Comparison of ENCODE assay signal across 8 cellular contexts in the genomic region with DNA sequence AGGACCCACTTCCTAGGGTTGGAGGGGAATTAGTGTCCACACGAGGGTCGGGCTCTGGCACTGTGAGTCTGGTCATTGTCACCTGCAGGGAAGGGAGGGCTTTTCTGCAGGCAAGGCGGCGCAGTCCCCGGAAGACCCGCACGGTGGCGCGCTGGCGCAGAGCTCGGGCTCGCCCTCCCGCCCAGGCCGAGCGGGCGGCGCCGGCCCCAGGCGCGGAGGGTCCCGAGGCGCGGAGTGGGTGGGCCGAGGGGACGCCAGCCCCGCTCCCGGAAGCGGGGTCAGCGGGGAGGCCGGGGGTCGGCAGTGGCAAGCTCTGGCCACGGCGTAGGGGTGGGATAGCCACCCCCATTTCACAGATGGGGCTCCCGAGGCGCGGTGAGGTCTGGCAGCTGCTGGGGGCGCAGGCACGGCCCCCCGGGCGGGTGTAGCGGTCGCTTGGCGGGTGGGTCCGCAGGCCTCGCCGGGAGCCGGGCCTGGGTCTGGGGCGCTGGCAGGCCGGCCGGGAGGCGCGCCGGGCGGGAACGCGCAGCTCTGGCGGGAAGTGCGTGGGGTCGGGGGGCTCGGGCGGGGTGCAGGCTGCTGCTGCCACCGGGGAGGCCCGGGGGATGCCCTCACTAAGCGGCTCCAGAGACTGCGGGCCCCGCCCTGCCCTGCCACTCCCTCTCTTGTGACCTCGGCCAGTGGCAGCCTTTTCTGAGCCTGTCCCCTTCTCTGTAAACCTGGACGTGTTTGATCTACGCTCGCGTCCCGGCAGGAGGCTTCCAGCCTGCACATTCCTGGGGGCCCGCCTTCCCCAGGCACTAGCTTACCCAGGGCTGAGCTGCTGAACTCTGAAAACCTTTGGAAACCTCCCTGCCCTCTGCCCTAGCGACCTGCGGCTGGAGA. TPM values are rescaled to one million over a fixed set of nuclear protein-coding genes. Genes with fewer than 3 reads are reported as not detected.
DNase-seq lines count a peak whose midpoint lies in the region; ATAC-seq, FAIRE-seq and TF ChIP-seq lines count a peak whose summit lies in the region.

No MANE protein-coding gene starts in this region.

- peak; percentile 77 for ATAC-seq in GM19395 (IDR thresholded peaks at IDR 0.05; ENCODE audit: unreplicated experiment)

- BruUV-seq in mammary epithelial cell (replicated peaks; lab: Mats Ljungman, UMichigan): no TSS peak

- H3K4me3 ChIP-seq in AG10803 (ENCODE audit: low read length) (peak overlapping the region; percentile 55), WI38 (ENCODE audit: low read depth, low read length) (peak overlapping the region; percentile 61), mammary epithelial cell (replicated peaks in 1 of 3; ENCODE audit: insufficient read depth in 1 of 3, low read depth in 2 of 3, low read length in 3 of 3) (no peak overlapping the region), kidney (ENCODE audit: low read length in 2 of 2) (no peak overlapping the region)

- no peak for FAIRE-seq in kidney (lab: Jason Lieb, UNC)

- H3K9ac ChIP-seq in mammary epithelial cell (ENCODE audit: insufficient read depth, low read length) (no peak overlapping the region), kidney (ENCODE audit: low read length in 2 of 2) (no peak overlapping the region)

- peak overlapping the region; percentile 57 for H2AFZ ChIP-seq in mammary epithelial cell (ENCODE audit: low read depth, low read length)

- no peaks in the 10 kb centered on the region for H4K20me1 ChIP-seq in mammary epithelial cell (ENCODE audit: insufficient read depth, low read length)

- H3K4me2 ChIP-seq in mammary epithelial cell (ENCODE audit: insufficient read depth, low read depth, low read length): peak overlapping the region; percentile 71

- H3K9me3 ChIP-seq in mammary epithelial cell (replicated peaks; ENCODE audit: insufficient read depth, low read length): no peaks in the 10 kb centered on the region
- no peaks in the 10 kb centered on the region for H3K9me3 ChIP-seq in kidney (ENCODE audit: control insufficient read depth in 1 of 2, low read length in 2 of 2)

- H3K36me3 ChIP-seq in mammary epithelial cell (ENCODE audit: insufficient read depth, low read length) (no peaks in the 10 kb centered on the region), kidney (ENCODE audit: control insufficient read depth in 1 of 2, insufficient read depth in 2 of 2, low read length in 2 of 2) (no peaks in the 10 kb centered on the region)

- intact Hi-C loops in mammary epithelial cell (cut with micrococcal nuclease): loop anchor here (1.0 to 5.0 kb wide), 3 partner anchors 63 to 213 kb away; a partner anchor contains a TSS
- intact Hi-C loops in kidney (cut with DNase I): loop anchor here (5.0 kb wide), 1 partner anchor 157 kb away; no protein-coding TSS in a partner anchor

- in situ Hi-C loops in mammary epithelial cell (cut with MboI; ENCODE audit: low sequenced_read_pairs in 2 of 2): loop anchor here in 1 of 2 donors (10.0 kb wide), 1 partner anchor 155 kb away; no protein-coding TSS in a partner anchor

- dilution Hi-C loops in mammary epithelial cell (cut with HindIII; ENCODE audit: low sequenced_read_pairs): no loop called here

- WGBS in mammary epithelial cell (ENCODE audit: low coverage, missing lambda C conversion rate): 26% methylated on average over 14 of the region's 75 CpGs

- no peaks in the 10 kb centered on the region for H3K79me2 ChIP-seq in mammary epithelial cell (ENCODE audit: insufficient read depth, low read length)

- TF ChIP-seq CTCF in AG10803 (conservative IDR thresholded peaks at IDR 0.05; ENCODE audit: low read length) (peak; percentile 69), WI38 (IDR thresholded peaks at IDR 0.05; ENCODE audit: low read depth, low read length) (peak; percentile 68), mammary epithelial cell (conservative IDR thresholded peaks at IDR 0.05 in 1 of 2, IDR thresholded peaks at IDR 0.05 in 1 of 2; ENCODE audit: extremely low read depth in 1 of 2, insufficient read depth in 1 of 2, low read depth in 1 of 2, low read length in 2 of 2) (peak; percentile 70 to 75), kidney (IDR thresholded peaks at IDR 0.05; ENCODE audit: borderline replicate concordance, extremely low read depth, insufficient read depth) (peak; percentile 93)

- CTCF ChIA-PET in mammary epithelial cell (lab: Charles Lee; ENCODE audit: low non-redundant PET): interaction anchor here (0.7 kb wide), 2 partner anchors 61 to 463 kb away, joined by 3 to 4 read pairs; no protein-coding TSS in a partner anchor

- H3K4me1 ChIP-seq in mammary epithelial cell (ENCODE audit: insufficient read depth, low read length) (peaks cover 6% of the 10 kb centered on the region), kidney (ENCODE audit: control insufficient read depth in 1 of 2, insufficient read depth in 1 of 2, low read depth in 1 of 2, low read length in 2 of 2) (peaks cover 0 to 14% of the 10 kb centered on the region in 2 donors)

- H3K27ac ChIP-seq in mammary epithelial cell (ENCODE audit: insufficient read depth, low read depth, low read length) (no peak overlapping the region), kidney (ENCODE audit: low read depth in 2 of 2, low read length in 2 of 2) (no peak overlapping the region)

- peaks cover 5% of the 10 kb centered on the region for H3K27me3 ChIP-seq in mammary epithelial cell (ENCODE audit: insufficient read depth, low read length)

- DNase-seq in AG10803 (ENCODE audit: low read depth): peak; percentile 9
- peak; percentile 61 for DNase-seq in LoVo (ENCODE audit: low spot score)
- DNase-seq in mammary epithelial cell: no peak
- DNase-seq in kidney: peak; percentile 87
- DNase-seq in stimulated activated CD4-positive, alpha-beta T cell treated with anti-CD3 and anti-CD28 coated beads, Interleukin-1b, Interleukin-23, amount 100 ng/mL, for 4 hours (ENCODE audit: low read depth in 2 of 2): peak; percentile 47 to 72
- DNase-seq in NCI-H524 treated with DMSO at 0.1 percent for 48 hours (lab: John Stamatoyannopoulos, UW): no peak

RNA-seq across cellular contexts. Expression of a gene that starts 46.1 kb away (rescaled TPM):
- total RNA-seq in mammary epithelial cell (not detected), kidney (0.82 TPM)
- polyA plus RNA-seq in mammary epithelial cell (not detected), kidney (ENCODE audit: insufficient read depth, low read depth, low replicate concordance) (2.5 TPM)
- polyA minus RNA-seq in mammary epithelial cell: not detected

Comparison
In these comparisons a context has a peak if more than half of its experiments do, and no peak if none do; other contexts are left out.
1. DNase-seq: peak in AG10803 (single experiment), LoVo (single experiment), kidney (single experiment) and stimulated activated CD4-positive, alpha-beta T cell treated with anti-CD3 and anti-CD28 coated beads, Interleukin-1b, Interleukin-23, amount 100 ng/mL, for 4 hours (2 of 2); none in mammary epithelial cell (single experiment) and NCI-H524 treated with DMSO at 0.1 percent for 48 hours (single experiment).
2. H3K4me3 ChIP-seq: peak in AG10803 (single experiment) and WI38 (single experiment); none in mammary epithelial cell (0 of 3) and kidney (0 of 2).
3. Peak in every context shown above with its lines, with median percentiles within 50 percentile points of each other: CTCF ChIP-seq.